29 cellular contexts compared by ENCODE assay signal in genomic region chr12:47139010-47139681, GRCh38. TPM values are rescaled to one million over a fixed set of nuclear protein-coding genes. Genes with fewer than 3 reads are reported as not detected.
DNase-seq lines count a peak whose midpoint lies in the region; ATAC-seq and TF ChIP-seq lines count a peak whose summit lies in the region.
"Had no signal": no experiment of that assay in that cellular context is flagged by ENCODE, and none has a peak within 500 bp of the region (broad histone marks: within the 10 kb centered on the region; RNA-seq: fewer than 3 reads in every experiment).

No MANE protein-coding gene starts in this region.

- H3K27me3 Mint-ChIP-seq in activated naive CD8-positive, alpha-beta T cell treated with anti-CD3 and anti-CD28 coated beads, Interleukin-2, amount 10 ng/mL, durations not matched to agents 7 days and 5 days: no peaks in the 10 kb centered on the region
- no peaks in the 10 kb centered on the region for H3K27me3 Mint-ChIP-seq in activated naive CD8-positive, alpha-beta T cell treated with anti-CD3 and anti-CD28 coated beads, Interleukin-2, amount 50 U/mL, for 24 hours
- no peaks in the 10 kb centered on the region for H3K27me3 Mint-ChIP-seq in chondrocyte (ENCODE audit: low read depth)

- H3K4me1 ChIP-seq in upper lobe of left lung: no peaks in the 10 kb centered on the region
- H3K4me1 ChIP-seq: parathyroid adenoma, right atrium auricular region, vagina had no signal

- TF ChIP-seq CTCF in NB4 (IDR thresholded peaks at IDR 0.05; ENCODE audit: low read depth, low read length) (no peak), upper lobe of left lung (IDR thresholded peaks at IDR 0.05) (no peak), chondrocyte (IDR thresholded peaks at IDR 0.05) (no peak)

- no peaks in the 10 kb centered on the region for H3K4me1 Mint-ChIP-seq in activated naive CD8-positive, alpha-beta T cell treated with anti-CD3 and anti-CD28 coated beads, Interleukin-2, amount 10 ng/mL, durations not matched to agents 7 days and 5 days
- H3K4me1 Mint-ChIP-seq in activated naive CD8-positive, alpha-beta T cell treated with anti-CD3 and anti-CD28 coated beads, Interleukin-2, amount 50 U/mL, for 24 hours: peaks cover 9% of the 10 kb centered on the region
- no peaks in the 10 kb centered on the region for H3K4me1 Mint-ChIP-seq in chondrocyte (ENCODE audit: low read depth)
- H3K4me1 Mint-ChIP-seq: GM23338, neural crest cell had no signal

- no peak overlapping the region for H3K4me3 Mint-ChIP-seq in activated naive CD8-positive, alpha-beta T cell treated with anti-CD3 and anti-CD28 coated beads, Interleukin-2, amount 10 ng/mL, durations not matched to agents 7 days and 5 days
- no peak overlapping the region for H3K4me3 Mint-ChIP-seq in activated naive CD8-positive, alpha-beta T cell treated with anti-CD3 and anti-CD28 coated beads, Interleukin-2, amount 50 U/mL, for 24 hours
- no peak overlapping the region for H3K4me3 Mint-ChIP-seq in chondrocyte (ENCODE audit: unreplicated experiment)
- H3K4me3 Mint-ChIP-seq: CD8-positive, alpha-beta T cell; GM23338; neural crest cell had no signal

- H3K27ac Mint-ChIP-seq in activated naive CD8-positive, alpha-beta T cell treated with anti-CD3 and anti-CD28 coated beads, Interleukin-2, amount 10 ng/mL, durations not matched to agents 7 days and 5 days: peak overlapping the region; percentile 4
- no peak overlapping the region for H3K27ac Mint-ChIP-seq in activated naive CD8-positive, alpha-beta T cell treated with anti-CD3 and anti-CD28 coated beads, Interleukin-2, amount 50 U/mL, for 24 hours
- H3K27ac Mint-ChIP-seq in chondrocyte (ENCODE audit: unreplicated experiment): no peak overlapping the region
- H3K27ac Mint-ChIP-seq: CD8-positive, alpha-beta T cell; GM23338 had no signal

- TF ChIP-seq POLR2A in NB4 (IDR thresholded peaks at IDR 0.05; ENCODE audit: extremely low read depth, insufficient read length) (no peak), upper lobe of left lung (IDR thresholded peaks at IDR 0.05) (no peak)

- no peaks in the 10 kb centered on the region for H3K27me3 ChIP-seq in upper lobe of left lung
- H3K27me3 ChIP-seq: vagina had no signal

- no peak for ATAC-seq in activated naive CD8-positive, alpha-beta T cell treated with anti-CD3 and anti-CD28 coated beads, Interleukin-2, amount 10 ng/mL, durations not matched to agents 7 days and 5 days (ENCODE audit: low read depth)
- ATAC-seq in activated naive CD8-positive, alpha-beta T cell treated with anti-CD3 and anti-CD28 coated beads, Interleukin-2, amount 50 U/mL, for 24 hours: no peak
- ATAC-seq in upper lobe of left lung (ENCODE audit: low FRiP score in 2 of 2): peak; percentile 34 to 50
- ATAC-seq in GM18498 (IDR thresholded peaks at IDR 0.05; ENCODE audit: unreplicated experiment): no peak
- ATAC-seq: CD8-positive, alpha-beta T cell; GM23338; SK-N-SH treated with all-trans-retinoic acid at 6 μM for 48 hours; stimulated activated naive CD8-positive, alpha-beta T cell treated with anti-CD3 and anti-CD28 coated beads, Interleukin-15, Interleukin-2, amounts not matched to agents 100 U/mL and 50 U/mL, for 24 hours had no signal

- peaks cover 10% of the 10 kb centered on the region for H3K9me3 Mint-ChIP-seq in activated naive CD8-positive, alpha-beta T cell treated with anti-CD3 and anti-CD28 coated beads, Interleukin-2, amount 10 ng/mL, durations not matched to agents 7 days and 5 days
- peaks cover 8% of the 10 kb centered on the region for H3K9me3 Mint-ChIP-seq in activated naive CD8-positive, alpha-beta T cell treated with anti-CD3 and anti-CD28 coated beads, Interleukin-2, amount 50 U/mL, for 24 hours
- H3K9me3 Mint-ChIP-seq in chondrocyte (ENCODE audit: low read depth): peaks cover 25% of the 10 kb centered on the region
- H3K9me3 Mint-ChIP-seq: CD8-positive, alpha-beta T cell had no signal

- no peak overlapping the region for H3K27ac ChIP-seq in upper lobe of left lung
- H3K27ac ChIP-seq: coronary artery, parathyroid adenoma, right atrium auricular region, vagina had no signal

- H3K36me3 Mint-ChIP-seq in activated naive CD8-positive, alpha-beta T cell treated with anti-CD3 and anti-CD28 coated beads, Interleukin-2, amount 10 ng/mL, durations not matched to agents 7 days and 5 days: peaks cover 55% of the 10 kb centered on the region
- peaks cover 28% of the 10 kb centered on the region for H3K36me3 Mint-ChIP-seq in activated naive CD8-positive, alpha-beta T cell treated with anti-CD3 and anti-CD28 coated beads, Interleukin-2, amount 50 U/mL, for 24 hours (ENCODE audit: low read depth)
- H3K36me3 Mint-ChIP-seq in chondrocyte (ENCODE audit: low read depth): peaks cover 4% of the 10 kb centered on the region

- POLR2A ChIA-PET in activated naive CD8-positive, alpha-beta T cell treated with anti-CD3 and anti-CD28 coated beads, Interleukin-2, amount 10 ng/mL, durations not matched to agents 7 days and 5 days (lab: Charles Lee): no interaction called here

- TF ChIP-seq EP300 in upper lobe of left lung (IDR thresholded peaks at IDR 0.05): no peak

- no peaks in the 10 kb centered on the region for H3K9me3 ChIP-seq in upper lobe of left lung
- H3K9me3 ChIP-seq: thoracic aorta, vagina had no signal

- no peak for DNase-seq in activated naive CD8-positive, alpha-beta T cell treated with anti-CD3 and anti-CD28 coated beads, Interleukin-2, amount 10 ng/mL, durations not matched to agents 7 days and 5 days
- DNase-seq in activated naive CD8-positive, alpha-beta T cell treated with anti-CD3 and anti-CD28 coated beads, Interleukin-2, amount 50 U/mL, for 24 hours: no peak
- DNase-seq in NB4 (ENCODE audit: low read depth) (peak; percentile 49), UCSD-AML1 (lab: John Stamatoyannopoulos, UW; ENCODE audit: unreplicated experiment) (peak; percentile 15), upper lobe of left lung (no peak), chondrocyte (ENCODE audit: low spot score) (no peak), NCI-H1105 treated with DMSO at 0.1 percent for 48 hours (lab: John Stamatoyannopoulos, UW) (no peak)
- DNase-seq: activated CD8-positive, alpha-beta memory T cell treated with anti-CD3 and anti-CD28 coated beads for 24 hours; activated effector memory CD4-positive, alpha-beta T cell treated with Interleukin-2 at 50 U/mL for 16 hours; activated T-cell treated with anti-CD3 and anti-CD28 coated beads for 4 hours; CD8-positive, alpha-beta T cell; effector memory CD4-positive, alpha-beta T cell; mesendoderm; MM.1S; NCI-H146; NCI-H345; NCI-H774; stimulated activated CD4-positive, alpha-beta T cell treated with anti-CD3 and anti-CD28 coated beads, Interleukin-2, amount 100 ng/mL, for 24 hours; stimulated activated naive CD8-positive, alpha-beta T cell treated with anti-CD3 and anti-CD28 coated beads, Interleukin-15, Interleukin-2, amounts not matched to agents 100 U/mL and 50 U/mL, for 24 hours had no signal

- 68 to 78% methylated on average over 2 of the region's 2 CpGs for WGBS in upper lobe of left lung, 2 donors

- H3K4me3 ChIP-seq in NB4 (ENCODE audit: low read depth, low read length) (no peak overlapping the region), upper lobe of left lung (no peak overlapping the region)
- H3K4me3 ChIP-seq: coronary artery, GM23338, right atrium auricular region, thoracic aorta, vagina had no signal

- H3K36me3 ChIP-seq in upper lobe of left lung: no peaks in the 10 kb centered on the region
- H3K36me3 ChIP-seq: right atrium auricular region, thoracic aorta, vagina had no signal

RNA-seq across cellular contexts. Expression of gene AMIGO2, which starts 59.4 kb away (rescaled TPM):
- total RNA-seq in activated naive CD8-positive, alpha-beta T cell treated with anti-CD3 and anti-CD28 coated beads, Interleukin-2, amount 10 ng/mL, durations not matched to agents 7 days and 5 days: 10 to 100 TPM; 20.2 to 20.5 TPM
- total RNA-seq in upper lobe of left lung: 10 to 100 TPM; 16.8 to 27.0 (median 22.2) TPM
- total RNA-seq in chondrocyte: 86.7 to 153 TPM (median 153 TPM) in 3 replicates
- total RNA-seq: OCI-LY7 had no signal

RNA-seq across cellular contexts. Expression of gene PCED1B, which starts 59.7 kb away (rescaled TPM):
- total RNA-seq in activated naive CD8-positive, alpha-beta T cell treated with anti-CD3 and anti-CD28 coated beads, Interleukin-2, amount 10 ng/mL, durations not matched to agents 7 days and 5 days: 100 to 1,000 TPM; 102 to 104 TPM
- 10 to 100 TPM in 3 of 6 donors, 1 to 10 TPM in 3; 4.6 to 53.4 (median 11.7) TPM for total RNA-seq in upper lobe of left lung
- 2.3 to 3.8 TPM (median 3.0 TPM) in 3 replicates for total RNA-seq in chondrocyte

Comparison
In these comparisons a context has a peak if more than half of its experiments do, and no peak if none do; other contexts are left out.
1. ATAC-seq: peak in upper lobe of left lung (2 of 2); none in activated naive CD8-positive, alpha-beta T cell treated with anti-CD3 and anti-CD28 coated beads, Interleukin-2, amount 10 ng/mL, durations not matched to agents 7 days and 5 days (single experiment), activated naive CD8-positive, alpha-beta T cell treated with anti-CD3 and anti-CD28 coated beads, Interleukin-2, amount 50 U/mL, for 24 hours (single experiment) and GM18498 (single experiment).
2. DNase-seq: peak in NB4 (single experiment) and UCSD-AML1 (single experiment); none in activated naive CD8-positive, alpha-beta T cell treated with anti-CD3 and anti-CD28 coated beads, Interleukin-2, amount 10 ng/mL, durations not matched to agents 7 days and 5 days (single experiment), activated naive CD8-positive, alpha-beta T cell treated with anti-CD3 and anti-CD28 coated beads, Interleukin-2, amount 50 U/mL, for 24 hours (single experiment), upper lobe of left lung (0 of 2), chondrocyte (single experiment) and NCI-H1105 treated with DMSO at 0.1 percent for 48 hours (single experiment).